ENCODE assay signal across 16 cellular contexts in the genomic region with DNA sequence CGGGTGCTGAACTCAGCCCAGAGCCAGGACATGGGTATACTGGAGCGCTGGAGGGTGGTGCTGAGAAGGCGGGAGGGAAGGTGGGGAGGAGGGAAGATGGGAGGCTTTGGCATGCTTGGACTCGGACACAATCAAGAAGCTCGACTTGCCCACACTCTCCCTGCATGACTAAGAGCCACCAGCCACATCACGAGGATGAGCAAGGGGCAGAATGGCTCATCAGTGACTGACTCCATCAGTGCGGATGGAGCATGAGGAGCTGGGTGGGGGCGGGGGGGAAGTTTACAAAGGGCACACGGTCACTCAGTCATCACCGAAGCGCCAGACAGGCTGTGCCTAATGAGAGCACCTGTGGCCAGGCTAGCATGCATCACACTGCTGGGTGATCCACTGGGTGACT.
DNase-seq lines count a peak whose midpoint lies in the region; ATAC-seq, FAIRE-seq and TF ChIP-seq lines count a peak whose summit lies in the region.
"Had no signal": no experiment of that assay in that cellular context is flagged by ENCODE, and none has a peak within 500 bp of the region (broad histone marks: within the 10 kb centered on the region; RNA-seq: fewer than 3 reads in every experiment).

No MANE protein-coding gene starts in this region.

- H4K8ac ChIP-seq in neuronal stem cell (ENCODE audit: low read depth, low read length), result no peak overlapping the region

- no peak overlapping the region for H2BK12ac ChIP-seq in neuronal stem cell (ENCODE audit: low read length)

- no peak for ATAC-seq in HG03457 (IDR thresholded peaks at IDR 0.05; ENCODE audit: unreplicated experiment)

- intact Hi-C loops in ascending aorta (cut with DNase I), result no loop called here

- H2BK120ac ChIP-seq in neuronal stem cell (ENCODE audit: low read depth, low read length), result no peak overlapping the region

- peak overlapping the region; percentile 33 for H3K9ac ChIP-seq in neuronal stem cell (ENCODE audit: low read depth, low read length, poor library complexity)
- H3K9ac ChIP-seq: BLaER1 treated with 17β-estradiol and CSF1 and Interleukin-3, amounts not matched to agents 10 nM and 100 nM had no signal

- H2AK5ac ChIP-seq in neuronal stem cell (ENCODE audit: low read depth, low read length), result peak overlapping the region; percentile 49

- no peak overlapping the region for H3K27ac ChIP-seq in neuronal stem cell (replicated peaks; ENCODE audit: low read length)
- no peak overlapping the region for H3K27ac ChIP-seq in small intestine (ENCODE audit: low read depth in 1 of 2, low read length in 1 of 2)
- H3K27ac ChIP-seq in ascending aorta, result no peak overlapping the region
- H3K27ac ChIP-seq: BLaER1 treated with 17β-estradiol and CSF1 and Interleukin-3, amounts not matched to agents 10 nM and 100 nM; HL-60; SJSA1; upper lobe of left lung had no signal

- H4K91ac ChIP-seq in neuronal stem cell (ENCODE audit: low read depth, low read length, poor library complexity), result no peak overlapping the region

- no peak overlapping the region for H2AFZ ChIP-seq in neuronal stem cell (ENCODE audit: low read length)

- no peak overlapping the region for H3K4me2 ChIP-seq in neuronal stem cell (ENCODE audit: insufficient read depth, low read length, poor library complexity, severe bottlenecking)

- H3K4ac ChIP-seq in neuronal stem cell (ENCODE audit: low read length), result no peak overlapping the region

- peak overlapping the region; percentile 63 for H3K14ac ChIP-seq in neuronal stem cell (ENCODE audit: low read length)

- no peak overlapping the region for H2BK15ac ChIP-seq in neuronal stem cell (ENCODE audit: low read length)

- no CpG with 5 or more reads among the region's 11 CpGs for WGBS in neuronal stem cell (ENCODE audit: extremely low coverage in 2 of 2, insufficient read length in 2 of 2, insufficient replicate concordance in 1 of 2), 2 donors
- 92 to 98% (median 94%) methylated on average over 11 of the region's 11 CpGs for WGBS in small intestine, 3 donors

- H2BK5ac ChIP-seq in neuronal stem cell (ENCODE audit: low read length), result no peak overlapping the region

- H3K4me3 ChIP-seq in choroid plexus epithelial cell (ENCODE audit: low read depth, low read length), result no peak overlapping the region
- no peak overlapping the region for H3K4me3 ChIP-seq in neuronal stem cell (ENCODE audit: low read length in 2 of 2)
- H3K4me3 ChIP-seq in small intestine (ENCODE audit: low read depth in 1 of 2, low read length in 2 of 2), result no peak overlapping the region
- no peak overlapping the region for H3K4me3 ChIP-seq in ascending aorta
- H3K4me3 ChIP-seq: BLaER1 treated with 17β-estradiol and CSF1 and Interleukin-3, amounts not matched to agents 10 nM and 100 nM; SJSA1; upper lobe of left lung had no signal

- H3K9me3 ChIP-seq in neuronal stem cell (replicated peaks in 1 of 2; ENCODE audit: control insufficient read depth in 2 of 2, insufficient read depth in 1 of 2, low read depth in 1 of 2, low read length in 2 of 2), result no peaks in the 10 kb centered on the region
- H3K9me3 ChIP-seq in small intestine (ENCODE audit: control insufficient read depth, low read depth), result no peaks in the 10 kb centered on the region
- H3K9me3 ChIP-seq in ascending aorta, result no peaks in the 10 kb centered on the region
- H3K9me3 ChIP-seq: BLaER1 treated with 17β-estradiol and CSF1 and Interleukin-3, amounts not matched to agents 10 nM and 100 nM; SJSA1; upper lobe of left lung had no signal

- H3K4me1 ChIP-seq in neuronal stem cell (ENCODE audit: control insufficient read depth in 2 of 2, insufficient read depth in 1 of 2, low read depth in 1 of 2, low read length in 2 of 2) (peaks cover 8 to 11% of the 10 kb centered on the region in 2 donors), small intestine (ENCODE audit: control insufficient read depth in 2 of 2, insufficient read depth in 1 of 2, low read depth in 1 of 2, low read length in 1 of 2) (no peaks in the 10 kb centered on the region), ascending aorta (no peaks in the 10 kb centered on the region)
- H3K4me1 ChIP-seq: SJSA1, upper lobe of left lung had no signal

- DNase-seq in Ammon's horn (ENCODE audit: low spot score), result peak; percentile 12
- DNase-seq in LHCN-M2 (ENCODE audit: low read depth), result peak; percentile 93
- peak; percentile 20 for DNase-seq in choroid plexus epithelial cell (ENCODE audit: low read depth)
- DNase-seq in neuronal stem cell (ENCODE audit: low spot score), result no peak
- no peak for DNase-seq in activated CD4-positive, alpha-beta T cell treated with anti-CD3 and anti-CD28 coated beads for 1 hour
- no peak for DNase-seq in small intestine
- DNase-seq in ascending aorta (ENCODE audit: low spot score in 2 of 2), result no peak
- DNase-seq: activated naive CD4-positive, alpha-beta T cell treated with anti-CD3 and anti-CD28 coated beads for 36 hours; GOT3; midbrain had no signal

- H3K27me3 ChIP-seq in neuronal stem cell (ENCODE audit: control insufficient read depth in 3 of 3, insufficient read depth in 3 of 3, low read depth in 1 of 3, low read length in 3 of 3), result peaks cover 0 to 2% (median 0%) of the 10 kb centered on the region in 3 experiments
- H3K27me3 ChIP-seq in small intestine (ENCODE audit: control insufficient read depth in 2 of 2, insufficient read depth in 2 of 2, low read length in 2 of 2), result no peaks in the 10 kb centered on the region
- H3K27me3 ChIP-seq in ascending aorta, result no peaks in the 10 kb centered on the region
- H3K27me3 ChIP-seq: BLaER1 treated with 17β-estradiol and CSF1 and Interleukin-3, amounts not matched to agents 10 nM and 100 nM; SJSA1; upper lobe of left lung had no signal

- no peak for FAIRE-seq in small intestine (lab: Jason Lieb, UNC)
- FAIRE-seq: colon had no signal

- H3K23ac ChIP-seq in neuronal stem cell (ENCODE audit: low read depth, low read length, poor library complexity), result no peak overlapping the region

- no peaks in the 10 kb centered on the region for H3K79me1 ChIP-seq in neuronal stem cell (ENCODE audit: low read depth, low read length)

- no peak for TF ChIP-seq CTCF in choroid plexus epithelial cell (conservative IDR thresholded peaks at IDR 0.05; ENCODE audit: low read depth, low read length)
- TF ChIP-seq CTCF in ascending aorta (IDR thresholded peaks at IDR 0.05), result no peak

- H3K36me3 ChIP-seq in neuronal stem cell (replicated peaks in 1 of 2; ENCODE audit: control insufficient read depth in 2 of 2, insufficient read depth in 2 of 2, low read length in 2 of 2) (peaks cover 0 to 2% of the 10 kb centered on the region in 2 donors), small intestine (ENCODE audit: control insufficient read depth in 2 of 2, insufficient read depth in 2 of 2, low read length in 2 of 2) (no peaks in the 10 kb centered on the region), ascending aorta (peaks cover 0 to 12% of the 10 kb centered on the region in 2 donors)
- H3K36me3 ChIP-seq: SJSA1, upper lobe of left lung had no signal

- peak overlapping the region; percentile 59 for H3K18ac ChIP-seq in neuronal stem cell (ENCODE audit: low read length)

Comparison
In these comparisons a context has a peak if more than half of its experiments do, and no peak if none do; other contexts are left out.
1. DNase-seq: peak in Ammon's horn (single experiment), LHCN-M2 (single experiment) and choroid plexus epithelial cell (single experiment); none in neuronal stem cell (single experiment), activated CD4-positive, alpha-beta T cell treated with anti-CD3 and anti-CD28 coated beads for 1 hour (single experiment), small intestine (single experiment) and ascending aorta (0 of 2).